1 cellular context compared by ENCODE assay signal in the genomic region with DNA sequence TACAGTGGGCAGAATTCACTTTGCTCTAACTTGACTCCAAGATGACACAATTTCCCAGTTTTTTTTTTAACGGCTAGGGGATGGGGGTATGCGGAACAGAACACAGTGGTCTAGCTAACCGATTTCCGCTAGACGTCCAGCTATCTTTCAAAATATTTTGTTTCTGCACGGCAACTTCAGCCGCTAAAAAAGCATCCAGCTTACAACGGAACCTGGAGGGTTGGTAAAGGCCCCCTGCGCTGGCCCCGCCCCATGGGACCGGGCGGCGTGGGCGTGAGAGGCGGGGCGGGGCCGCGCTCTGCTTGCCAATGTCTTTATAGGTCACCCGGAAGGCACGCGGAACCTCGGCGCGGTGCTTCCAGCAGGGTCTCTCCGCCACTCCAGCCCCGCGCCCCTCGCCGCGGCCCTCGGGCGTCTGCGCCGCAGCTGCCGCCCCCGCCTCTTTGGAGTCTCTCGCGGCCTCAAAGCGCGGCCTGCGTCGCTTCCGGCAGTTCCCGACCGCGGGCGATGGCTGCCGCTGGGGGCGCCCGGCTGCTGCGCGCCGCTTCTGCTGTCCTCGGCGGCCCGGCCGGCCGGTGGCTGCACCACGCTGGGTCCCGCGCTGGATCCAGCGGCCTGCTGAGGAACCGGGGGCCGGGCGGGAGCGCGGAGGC.
TF ChIP-seq lines count a peak whose summit lies in the region.

A gene with protein sequence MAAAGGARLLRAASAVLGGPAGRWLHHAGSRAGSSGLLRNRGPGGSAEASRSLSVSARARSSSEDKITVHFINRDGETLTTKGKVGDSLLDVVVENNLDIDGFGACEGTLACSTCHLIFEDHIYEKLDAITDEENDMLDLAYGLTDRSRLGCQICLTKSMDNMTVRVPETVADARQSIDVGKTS (plus strand): TSS at position 335 of the 653 bp plus-strand sequence. CDS start 173 bp downstream, at position 508.

TF ChIP-seq in WTC11, 78 proteins besides CTCF, POLR2A, EP300 and RAD21 (continued from another document and continues in another):
- TF ChIP-seq, protein P1, sequence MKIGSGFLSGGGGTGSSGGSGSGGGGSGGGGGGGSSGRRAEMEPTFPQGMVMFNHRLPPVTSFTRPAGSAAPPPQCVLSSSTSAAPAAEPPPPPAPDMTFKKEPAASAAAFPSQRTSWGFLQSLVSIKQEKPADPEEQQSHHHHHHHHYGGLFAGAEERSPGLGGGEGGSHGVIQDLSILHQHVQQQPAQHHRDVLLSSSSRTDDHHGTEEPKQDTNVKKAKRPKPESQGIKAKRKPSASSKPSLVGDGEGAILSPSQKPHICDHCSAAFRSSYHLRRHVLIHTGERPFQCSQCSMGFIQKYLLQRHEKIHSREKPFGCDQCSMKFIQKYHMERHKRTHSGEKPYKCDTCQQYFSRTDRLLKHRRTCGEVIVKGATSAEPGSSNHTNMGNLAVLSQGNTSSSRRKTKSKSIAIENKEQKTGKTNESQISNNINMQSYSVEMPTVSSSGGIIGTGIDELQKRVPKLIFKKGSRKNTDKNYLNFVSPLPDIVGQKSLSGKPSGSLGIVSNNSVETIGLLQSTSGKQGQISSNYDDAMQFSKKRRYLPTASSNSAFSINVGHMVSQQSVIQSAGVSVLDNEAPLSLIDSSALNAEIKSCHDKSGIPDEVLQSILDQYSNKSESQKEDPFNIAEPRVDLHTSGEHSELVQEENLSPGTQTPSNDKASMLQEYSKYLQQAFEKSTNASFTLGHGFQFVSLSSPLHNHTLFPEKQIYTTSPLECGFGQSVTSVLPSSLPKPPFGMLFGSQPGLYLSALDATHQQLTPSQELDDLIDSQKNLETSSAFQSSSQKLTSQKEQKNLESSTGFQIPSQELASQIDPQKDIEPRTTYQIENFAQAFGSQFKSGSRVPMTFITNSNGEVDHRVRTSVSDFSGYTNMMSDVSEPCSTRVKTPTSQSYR (CRISPR knock-in tag; IDR thresholded peaks at IDR 0.05), result no peak
- TF ChIP-seq, protein P2, sequence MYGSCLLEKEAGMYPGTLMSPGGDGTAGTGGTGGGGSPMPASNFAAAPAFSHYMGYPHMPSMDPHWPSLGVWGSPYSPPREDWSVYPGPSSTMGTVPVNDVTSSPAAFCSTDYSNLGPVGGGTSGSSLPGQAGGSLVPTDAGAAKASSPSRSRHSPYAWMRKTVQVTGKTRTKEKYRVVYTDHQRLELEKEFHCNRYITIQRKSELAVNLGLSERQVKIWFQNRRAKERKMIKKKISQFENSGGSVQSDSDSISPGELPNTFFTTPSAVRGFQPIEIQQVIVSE (CRISPR knock-in tag; IDR thresholded peaks at IDR 0.05; ENCODE audit: borderline replicate concordance), result no peak
- no peak for TF ChIP-seq ZNF423 (CRISPR knock-in tag; IDR thresholded peaks at IDR 0.05)
- TF ChIP-seq, protein P3, sequence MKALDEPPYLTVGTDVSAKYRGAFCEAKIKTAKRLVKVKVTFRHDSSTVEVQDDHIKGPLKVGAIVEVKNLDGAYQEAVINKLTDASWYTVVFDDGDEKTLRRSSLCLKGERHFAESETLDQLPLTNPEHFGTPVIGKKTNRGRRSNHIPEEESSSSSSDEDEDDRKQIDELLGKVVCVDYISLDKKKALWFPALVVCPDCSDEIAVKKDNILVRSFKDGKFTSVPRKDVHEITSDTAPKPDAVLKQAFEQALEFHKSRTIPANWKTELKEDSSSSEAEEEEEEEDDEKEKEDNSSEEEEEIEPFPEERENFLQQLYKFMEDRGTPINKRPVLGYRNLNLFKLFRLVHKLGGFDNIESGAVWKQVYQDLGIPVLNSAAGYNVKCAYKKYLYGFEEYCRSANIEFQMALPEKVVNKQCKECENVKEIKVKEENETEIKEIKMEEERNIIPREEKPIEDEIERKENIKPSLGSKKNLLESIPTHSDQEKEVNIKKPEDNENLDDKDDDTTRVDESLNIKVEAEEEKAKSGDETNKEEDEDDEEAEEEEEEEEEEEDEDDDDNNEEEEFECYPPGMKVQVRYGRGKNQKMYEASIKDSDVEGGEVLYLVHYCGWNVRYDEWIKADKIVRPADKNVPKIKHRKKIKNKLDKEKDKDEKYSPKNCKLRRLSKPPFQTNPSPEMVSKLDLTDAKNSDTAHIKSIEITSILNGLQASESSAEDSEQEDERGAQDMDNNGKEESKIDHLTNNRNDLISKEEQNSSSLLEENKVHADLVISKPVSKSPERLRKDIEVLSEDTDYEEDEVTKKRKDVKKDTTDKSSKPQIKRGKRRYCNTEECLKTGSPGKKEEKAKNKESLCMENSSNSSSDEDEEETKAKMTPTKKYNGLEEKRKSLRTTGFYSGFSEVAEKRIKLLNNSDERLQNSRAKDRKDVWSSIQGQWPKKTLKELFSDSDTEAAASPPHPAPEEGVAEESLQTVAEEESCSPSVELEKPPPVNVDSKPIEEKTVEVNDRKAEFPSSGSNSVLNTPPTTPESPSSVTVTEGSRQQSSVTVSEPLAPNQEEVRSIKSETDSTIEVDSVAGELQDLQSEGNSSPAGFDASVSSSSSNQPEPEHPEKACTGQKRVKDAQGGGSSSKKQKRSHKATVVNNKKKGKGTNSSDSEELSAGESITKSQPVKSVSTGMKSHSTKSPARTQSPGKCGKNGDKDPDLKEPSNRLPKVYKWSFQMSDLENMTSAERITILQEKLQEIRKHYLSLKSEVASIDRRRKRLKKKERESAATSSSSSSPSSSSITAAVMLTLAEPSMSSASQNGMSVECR (CRISPR knock-in tag; IDR thresholded peaks at IDR 0.05; ENCODE audit: borderline replicate concordance), result no peak
- TF ChIP-seq FOXJ3 (CRISPR knock-in tag; IDR thresholded peaks at IDR 0.05; ENCODE audit: borderline replicate concordance), result no peak
- TF ChIP-seq TCF7 (CRISPR knock-in tag; IDR thresholded peaks at IDR 0.05; ENCODE audit: low read depth), result no peak
- 0 out of 2 replicates have a peak, but pooled peaks have one; percentile 19 for TF ChIP-seq ZNF263 (CRISPR knock-in tag; IDR thresholded peaks at IDR 0.05; ENCODE audit: low read depth)
- no peak for TF ChIP-seq ZNF138 (CRISPR knock-in tag; conservative IDR thresholded peaks at IDR 0.05)
- no peak for TF ChIP-seq ZNF396 (CRISPR knock-in tag; IDR thresholded peaks at IDR 0.05; ENCODE audit: borderline replicate concordance)
- TF ChIP-seq, protein P4, sequence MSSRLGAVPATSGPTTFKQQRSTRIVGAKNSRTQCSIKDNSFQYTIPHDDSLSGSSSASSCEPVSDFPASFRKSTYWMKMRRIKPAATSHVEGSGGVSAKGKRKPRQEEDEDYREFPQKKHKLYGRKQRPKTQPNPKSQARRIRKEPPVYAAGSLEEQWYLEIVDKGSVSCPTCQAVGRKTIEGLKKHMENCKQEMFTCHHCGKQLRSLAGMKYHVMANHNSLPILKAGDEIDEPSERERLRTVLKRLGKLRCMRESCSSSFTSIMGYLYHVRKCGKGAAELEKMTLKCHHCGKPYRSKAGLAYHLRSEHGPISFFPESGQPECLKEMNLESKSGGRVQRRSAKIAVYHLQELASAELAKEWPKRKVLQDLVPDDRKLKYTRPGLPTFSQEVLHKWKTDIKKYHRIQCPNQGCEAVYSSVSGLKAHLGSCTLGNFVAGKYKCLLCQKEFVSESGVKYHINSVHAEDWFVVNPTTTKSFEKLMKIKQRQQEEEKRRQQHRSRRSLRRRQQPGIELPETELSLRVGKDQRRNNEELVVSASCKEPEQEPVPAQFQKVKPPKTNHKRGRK (CRISPR knock-in tag; IDR thresholded peaks at IDR 0.05; ENCODE audit: borderline replicate concordance), result no peak
- TF ChIP-seq, protein P5, sequence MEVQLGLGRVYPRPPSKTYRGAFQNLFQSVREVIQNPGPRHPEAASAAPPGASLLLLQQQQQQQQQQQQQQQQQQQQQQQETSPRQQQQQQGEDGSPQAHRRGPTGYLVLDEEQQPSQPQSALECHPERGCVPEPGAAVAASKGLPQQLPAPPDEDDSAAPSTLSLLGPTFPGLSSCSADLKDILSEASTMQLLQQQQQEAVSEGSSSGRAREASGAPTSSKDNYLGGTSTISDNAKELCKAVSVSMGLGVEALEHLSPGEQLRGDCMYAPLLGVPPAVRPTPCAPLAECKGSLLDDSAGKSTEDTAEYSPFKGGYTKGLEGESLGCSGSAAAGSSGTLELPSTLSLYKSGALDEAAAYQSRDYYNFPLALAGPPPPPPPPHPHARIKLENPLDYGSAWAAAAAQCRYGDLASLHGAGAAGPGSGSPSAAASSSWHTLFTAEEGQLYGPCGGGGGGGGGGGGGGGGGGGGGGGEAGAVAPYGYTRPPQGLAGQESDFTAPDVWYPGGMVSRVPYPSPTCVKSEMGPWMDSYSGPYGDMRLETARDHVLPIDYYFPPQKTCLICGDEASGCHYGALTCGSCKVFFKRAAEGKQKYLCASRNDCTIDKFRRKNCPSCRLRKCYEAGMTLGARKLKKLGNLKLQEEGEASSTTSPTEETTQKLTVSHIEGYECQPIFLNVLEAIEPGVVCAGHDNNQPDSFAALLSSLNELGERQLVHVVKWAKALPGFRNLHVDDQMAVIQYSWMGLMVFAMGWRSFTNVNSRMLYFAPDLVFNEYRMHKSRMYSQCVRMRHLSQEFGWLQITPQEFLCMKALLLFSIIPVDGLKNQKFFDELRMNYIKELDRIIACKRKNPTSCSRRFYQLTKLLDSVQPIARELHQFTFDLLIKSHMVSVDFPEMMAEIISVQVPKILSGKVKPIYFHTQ (CRISPR knock-in tag; IDR thresholded peaks at IDR 0.05), result no peak
- TF ChIP-seq, protein P6, sequence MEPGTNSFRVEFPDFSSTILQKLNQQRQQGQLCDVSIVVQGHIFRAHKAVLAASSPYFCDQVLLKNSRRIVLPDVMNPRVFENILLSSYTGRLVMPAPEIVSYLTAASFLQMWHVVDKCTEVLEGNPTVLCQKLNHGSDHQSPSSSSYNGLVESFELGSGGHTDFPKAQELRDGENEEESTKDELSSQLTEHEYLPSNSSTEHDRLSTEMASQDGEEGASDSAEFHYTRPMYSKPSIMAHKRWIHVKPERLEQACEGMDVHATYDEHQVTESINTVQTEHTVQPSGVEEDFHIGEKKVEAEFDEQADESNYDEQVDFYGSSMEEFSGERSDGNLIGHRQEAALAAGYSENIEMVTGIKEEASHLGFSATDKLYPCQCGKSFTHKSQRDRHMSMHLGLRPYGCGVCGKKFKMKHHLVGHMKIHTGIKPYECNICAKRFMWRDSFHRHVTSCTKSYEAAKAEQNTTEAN (CRISPR knock-in tag; IDR thresholded peaks at IDR 0.05), result 0 out of 2 replicates have a peak, but pooled peaks have one; percentile 49
- no peak; the same call in 1 of the 2 replicates for TF ChIP-seq ZNF671 (CRISPR knock-in tag; IDR thresholded peaks at IDR 0.05)
- no peak; the same call in 1 of the 2 replicates for TF ChIP-seq FOXK1 (CRISPR knock-in tag; IDR thresholded peaks at IDR 0.05)
- TF ChIP-seq OVOL2 (CRISPR knock-in tag; IDR thresholded peaks at IDR 0.05; ENCODE audit: borderline replicate concordance), result no peak
- TF ChIP-seq SOX15 (CRISPR knock-in tag; IDR thresholded peaks at IDR 0.05), result no peak
- TF ChIP-seq, protein P7, sequence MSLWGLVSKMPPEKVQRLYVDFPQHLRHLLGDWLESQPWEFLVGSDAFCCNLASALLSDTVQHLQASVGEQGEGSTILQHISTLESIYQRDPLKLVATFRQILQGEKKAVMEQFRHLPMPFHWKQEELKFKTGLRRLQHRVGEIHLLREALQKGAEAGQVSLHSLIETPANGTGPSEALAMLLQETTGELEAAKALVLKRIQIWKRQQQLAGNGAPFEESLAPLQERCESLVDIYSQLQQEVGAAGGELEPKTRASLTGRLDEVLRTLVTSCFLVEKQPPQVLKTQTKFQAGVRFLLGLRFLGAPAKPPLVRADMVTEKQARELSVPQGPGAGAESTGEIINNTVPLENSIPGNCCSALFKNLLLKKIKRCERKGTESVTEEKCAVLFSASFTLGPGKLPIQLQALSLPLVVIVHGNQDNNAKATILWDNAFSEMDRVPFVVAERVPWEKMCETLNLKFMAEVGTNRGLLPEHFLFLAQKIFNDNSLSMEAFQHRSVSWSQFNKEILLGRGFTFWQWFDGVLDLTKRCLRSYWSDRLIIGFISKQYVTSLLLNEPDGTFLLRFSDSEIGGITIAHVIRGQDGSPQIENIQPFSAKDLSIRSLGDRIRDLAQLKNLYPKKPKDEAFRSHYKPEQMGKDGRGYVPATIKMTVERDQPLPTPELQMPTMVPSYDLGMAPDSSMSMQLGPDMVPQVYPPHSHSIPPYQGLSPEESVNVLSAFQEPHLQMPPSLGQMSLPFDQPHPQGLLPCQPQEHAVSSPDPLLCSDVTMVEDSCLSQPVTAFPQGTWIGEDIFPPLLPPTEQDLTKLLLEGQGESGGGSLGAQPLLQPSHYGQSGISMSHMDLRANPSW (CRISPR knock-in tag; conservative IDR thresholded peaks at IDR 0.05; ENCODE audit: low read depth), result no peak
- TF ChIP-seq ZNF219 (CRISPR knock-in tag; IDR thresholded peaks at IDR 0.05; ENCODE audit: borderline replicate concordance), result no peak
- TF ChIP-seq ZNF121 (CRISPR knock-in tag; IDR thresholded peaks at IDR 0.05), result no peak
- TF ChIP-seq, protein P8, sequence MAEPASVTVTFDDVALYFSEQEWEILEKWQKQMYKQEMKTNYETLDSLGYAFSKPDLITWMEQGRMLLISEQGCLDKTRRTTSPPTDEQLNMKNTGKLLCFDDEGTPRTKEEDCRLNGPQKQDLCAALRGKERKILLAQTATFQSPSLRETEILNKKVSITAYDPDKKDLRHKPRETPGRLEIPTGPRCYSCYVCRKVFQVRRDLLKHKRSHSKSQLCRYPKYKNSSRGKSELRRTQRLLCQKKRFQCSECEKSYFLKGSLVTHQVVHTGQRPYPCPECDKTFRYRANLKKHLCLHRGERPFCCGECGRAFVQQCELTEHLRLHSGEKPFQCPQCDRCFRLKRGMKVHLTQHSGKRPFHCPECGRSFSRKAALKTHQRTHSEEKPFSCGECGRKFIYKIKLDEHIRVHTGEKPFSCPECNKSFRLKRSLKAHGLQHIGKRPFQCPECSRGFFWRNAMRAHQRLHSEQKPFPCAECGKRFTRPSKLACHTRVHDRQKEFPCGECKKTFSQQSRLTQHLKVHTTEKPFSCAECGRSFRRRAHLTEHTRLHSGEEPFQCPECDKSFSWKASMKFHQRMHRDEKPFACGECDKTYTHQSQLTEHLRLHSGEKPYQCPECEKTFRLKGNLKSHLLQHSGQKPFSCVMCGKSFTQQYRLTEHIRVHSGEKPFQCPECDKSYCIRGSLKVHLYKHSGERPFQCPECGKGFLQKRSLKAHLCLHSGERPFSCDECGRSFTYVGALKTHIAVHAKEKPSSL (CRISPR knock-in tag; conservative IDR thresholded peaks at IDR 0.05), result no peak
- TF ChIP-seq, protein P9, sequence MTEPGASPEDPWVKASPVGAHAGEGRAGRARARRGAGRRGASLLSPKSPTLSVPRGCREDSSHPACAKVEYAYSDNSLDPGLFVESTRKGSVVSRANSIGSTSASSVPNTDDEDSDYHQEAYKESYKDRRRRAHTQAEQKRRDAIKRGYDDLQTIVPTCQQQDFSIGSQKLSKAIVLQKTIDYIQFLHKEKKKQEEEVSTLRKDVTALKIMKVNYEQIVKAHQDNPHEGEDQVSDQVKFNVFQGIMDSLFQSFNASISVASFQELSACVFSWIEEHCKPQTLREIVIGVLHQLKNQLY (CRISPR knock-in tag; IDR thresholded peaks at IDR 0.05), result no peak
- no peak for TF ChIP-seq EMX1 (CRISPR knock-in tag; IDR thresholded peaks at IDR 0.05)
- 0 out of 2 replicates have a peak, but pooled peaks have one; percentile 65 for TF ChIP-seq SMAD3 (CRISPR knock-in tag; IDR thresholded peaks at IDR 0.05; ENCODE audit: borderline replicate concordance)
- TF ChIP-seq, protein P10, sequence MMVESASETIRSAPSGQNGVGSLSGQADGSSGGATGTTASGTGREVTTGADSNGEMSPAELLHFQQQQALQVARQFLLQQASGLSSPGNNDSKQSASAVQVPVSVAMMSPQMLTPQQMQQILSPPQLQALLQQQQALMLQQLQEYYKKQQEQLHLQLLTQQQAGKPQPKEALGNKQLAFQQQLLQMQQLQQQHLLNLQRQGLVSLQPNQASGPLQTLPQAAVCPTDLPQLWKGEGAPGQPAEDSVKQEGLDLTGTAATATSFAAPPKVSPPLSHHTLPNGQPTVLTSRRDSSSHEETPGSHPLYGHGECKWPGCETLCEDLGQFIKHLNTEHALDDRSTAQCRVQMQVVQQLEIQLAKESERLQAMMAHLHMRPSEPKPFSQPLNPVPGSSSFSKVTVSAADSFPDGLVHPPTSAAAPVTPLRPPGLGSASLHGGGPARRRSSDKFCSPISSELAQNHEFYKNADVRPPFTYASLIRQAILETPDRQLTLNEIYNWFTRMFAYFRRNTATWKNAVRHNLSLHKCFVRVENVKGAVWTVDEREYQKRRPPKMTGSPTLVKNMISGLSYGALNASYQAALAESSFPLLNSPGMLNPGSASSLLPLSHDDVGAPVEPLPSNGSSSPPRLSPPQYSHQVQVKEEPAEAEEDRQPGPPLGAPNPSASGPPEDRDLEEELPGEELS (CRISPR knock-in tag; IDR thresholded peaks at IDR 0.05), result no peak
- peak; percentile 73 for TF ChIP-seq TP53 (CRISPR knock-in tag; IDR thresholded peaks at IDR 0.05)
